In genomic region chr6:170180671-170181337, GRCh38 we compare ENCODE assay signal across 19 cellular contexts.
"Had no signal": no experiment of that assay in that cellular context is flagged by ENCODE, and none has a peak within 500 bp of the region (broad histone marks: within the 10 kb centered on the region; RNA-seq: fewer than 3 reads in every experiment).

No MANE protein-coding gene starts in this region.

- H3K4me3 Mint-ChIP-seq: activated CD4-positive, alpha-beta memory T cell treated with anti-CD3 and anti-CD28 coated beads for 36 hours; activated naive CD8-positive, alpha-beta T cell treated with anti-CD3 and anti-CD28 coated beads for 36 hours; activated T-cell treated with anti-CD3 and anti-CD28 coated beads, Interleukin-2, amount 50 U/mL, for 72 hours; naive B cell had no signal

- FAIRE-seq: colon, frontal cortex had no signal

- H3K9me3 ChIP-seq: body of pancreas, thoracic aorta had no signal

- H3K27me3 ChIP-seq: body of pancreas had no signal

- DNase-seq: activated CD4-positive, alpha-beta memory T cell treated with anti-CD3 and anti-CD28 coated beads for 36 hours; activated CD8-positive, alpha-beta memory T cell treated with anti-CD3 and anti-CD28 coated beads, Interleukin-2, amount 50 U/mL, for 48 hours; activated gamma-delta T cell; activated naive CD8-positive, alpha-beta T cell treated with anti-CD3 and anti-CD28 coated beads for 36 hours; activated T-cell treated with anti-CD3 and anti-CD28 coated beads, Interleukin-2, amount 50 U/mL, for 72 hours; amygdala; effector CD4-positive, alpha-beta T cell; left colon; naive B cell; occipital lobe; stimulated activated CD4-positive, alpha-beta T cell treated with anti-CD3 and anti-CD28 coated beads, Interleukin-1b, Interleukin-23, amount 100 ng/mL, for 48 hours; T-helper 1 cell had no signal

- H3K27ac Mint-ChIP-seq: activated CD4-positive, alpha-beta memory T cell treated with anti-CD3 and anti-CD28 coated beads for 36 hours; activated naive CD8-positive, alpha-beta T cell treated with anti-CD3 and anti-CD28 coated beads for 36 hours; activated T-cell treated with anti-CD3 and anti-CD28 coated beads, Interleukin-2, amount 50 U/mL, for 72 hours; naive B cell had no signal

- H3K4me3 ChIP-seq: body of pancreas, lung, thoracic aorta had no signal

- H3K36me3 ChIP-seq: thoracic aorta had no signal

- H3K36me3 Mint-ChIP-seq: activated CD4-positive, alpha-beta memory T cell treated with anti-CD3 and anti-CD28 coated beads for 36 hours had no signal

- H3K27ac ChIP-seq: body of pancreas, thoracic aorta had no signal

- ATAC-seq: activated T-cell treated with anti-CD3 and anti-CD28 coated beads, Interleukin-2, amount 50 U/mL, for 72 hours; body of pancreas; left colon; sciatic nerve; SK-N-SH treated with all-trans-retinoic acid at 6 μM for 48 hours had no signal
